ENCODE assay signal across 8 cellular contexts in the genomic region with DNA sequence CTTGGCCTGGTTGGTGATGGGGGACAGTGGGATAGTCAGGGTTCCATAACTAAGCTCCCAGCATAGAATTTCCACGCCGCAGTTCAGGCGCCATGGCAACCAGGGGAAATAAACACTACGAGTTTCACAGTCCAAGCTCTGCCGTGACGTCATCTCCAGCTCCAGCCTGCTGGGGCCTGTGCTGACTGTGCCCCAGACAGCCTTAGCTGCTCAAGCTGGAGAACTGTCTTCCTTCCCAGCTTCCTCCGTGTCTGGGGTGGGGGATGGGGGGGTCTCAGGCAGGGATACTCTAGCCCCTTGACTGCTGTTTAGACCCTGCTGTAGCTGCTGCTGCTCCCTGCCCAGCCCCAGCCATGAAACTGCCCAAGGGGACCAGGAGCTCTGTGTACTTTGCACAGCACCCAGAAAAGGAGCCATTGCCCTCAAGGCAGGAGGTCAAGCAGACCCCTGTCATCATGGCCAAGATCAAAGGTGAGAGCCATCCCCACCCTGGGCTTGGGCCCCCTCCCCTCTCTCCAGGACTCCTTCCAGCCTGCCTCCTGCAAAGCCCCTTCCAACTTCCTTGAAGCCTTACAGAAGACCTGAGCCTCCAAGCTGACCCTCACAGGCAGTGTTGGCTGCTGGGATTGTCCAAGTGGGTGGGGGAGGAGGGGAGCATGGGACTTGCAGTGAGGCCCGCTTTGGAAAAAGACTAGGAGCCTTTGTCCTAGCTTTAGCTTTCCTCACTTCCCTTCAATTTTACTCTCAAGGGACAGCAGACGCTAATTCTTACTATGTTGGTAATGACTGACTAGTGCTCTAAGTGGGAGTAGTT. TPM values are rescaled to one million over a fixed set of nuclear protein-coding genes. Genes with fewer than 3 reads are reported as not detected.
DNase-seq lines count a peak whose midpoint lies in the region; ATAC-seq, FAIRE-seq and TF ChIP-seq lines count a peak whose summit lies in the region.

No MANE protein-coding gene starts in this region.

- DNase-seq in GM04504 (ENCODE audit: low read depth) (peak; percentile 90), RWPE2 (ENCODE audit: low spot score) (peak; percentile 93), cerebellar cortex (ENCODE audit: low spot score) (peak; percentile 80), kidney (peak; percentile 96), small intestine (peak; percentile 95), NCI-H526 treated with DMSO at 0.1 percent for 48 hours (lab: John Stamatoyannopoulos, UW) (no peak)

- peaks cover 13% of the 10 kb centered on the region for H3K4me1 ChIP-seq in RWPE2 (ENCODE audit: insufficient read depth, poor library complexity, severe bottlenecking)
- peaks cover 8 to 15% of the 10 kb centered on the region in 2 donors for H3K4me1 ChIP-seq in kidney (ENCODE audit: control insufficient read depth in 1 of 2, insufficient read depth in 1 of 2, low read depth in 1 of 2, low read length in 2 of 2)
- H3K4me1 ChIP-seq in small intestine (ENCODE audit: control insufficient read depth in 2 of 2, insufficient read depth in 1 of 2, low read depth in 1 of 2, low read length in 1 of 2), result peaks cover 2 to 8% of the 10 kb centered on the region in 2 donors

- 21 to 26% (median 23%) methylated on average over 9 of the region's 9 CpGs for WGBS in small intestine, 3 donors

- H3K9me3 ChIP-seq in RWPE2 (ENCODE audit: severe bottlenecking), result no peaks in the 10 kb centered on the region
- H3K9me3 ChIP-seq in kidney (ENCODE audit: control insufficient read depth in 1 of 2, low read length in 2 of 2), result no peaks in the 10 kb centered on the region
- no peaks in the 10 kb centered on the region for H3K9me3 ChIP-seq in small intestine (ENCODE audit: control insufficient read depth, low read depth)

- ATAC-seq in HG03432 (IDR thresholded peaks at IDR 0.05; ENCODE audit: unreplicated experiment) (peak; percentile 60), RWPE2 (ENCODE audit: low read depth) (peak; percentile 87), HG03460 (IDR thresholded peaks at IDR 0.05; ENCODE audit: unreplicated experiment) (no peak)

- H3K4me3 ChIP-seq in RWPE2 (ENCODE audit: severe bottlenecking) (no peak overlapping the region), kidney (ENCODE audit: low read length in 2 of 2) (no peak overlapping the region), small intestine (ENCODE audit: low read depth in 1 of 2, low read length in 2 of 2) (no peak overlapping the region)

- H3K27ac ChIP-seq in RWPE2 (ENCODE audit: poor library complexity, severe bottlenecking) (no peak overlapping the region), kidney (ENCODE audit: low read depth in 2 of 2, low read length in 2 of 2) (peak overlapping the region; percentile 45 to 83), small intestine (ENCODE audit: low read depth in 1 of 2, low read length in 1 of 2) (peak overlapping the region; percentile 34 to 85)

- intact Hi-C loops in kidney (cut with DNase I), result no loop called here

- H3K36me3 ChIP-seq in RWPE2 (ENCODE audit: low read depth), result no peaks in the 10 kb centered on the region
- H3K36me3 ChIP-seq in kidney (ENCODE audit: control insufficient read depth in 1 of 2, insufficient read depth in 2 of 2, low read length in 2 of 2), result no peaks in the 10 kb centered on the region
- no peaks in the 10 kb centered on the region for H3K36me3 ChIP-seq in small intestine (ENCODE audit: control insufficient read depth in 2 of 2, insufficient read depth in 2 of 2, low read length in 2 of 2)

- H3K9ac ChIP-seq in kidney (ENCODE audit: low read length in 2 of 2), result peak overlapping the region; percentile 54 to 56

- FAIRE-seq in kidney (lab: Jason Lieb, UNC), result no peak
- FAIRE-seq in small intestine (lab: Jason Lieb, UNC), result no peak

- TF ChIP-seq CTCF in RWPE2 (IDR thresholded peaks at IDR 0.05; ENCODE audit: poor library complexity, severe bottlenecking) (no peak), kidney (IDR thresholded peaks at IDR 0.05; ENCODE audit: borderline replicate concordance, extremely low read depth, insufficient read depth) (no peak)

- H3K27me3 ChIP-seq in RWPE2 (ENCODE audit: insufficient read depth, poor library complexity, severe bottlenecking) (no peaks in the 10 kb centered on the region), small intestine (ENCODE audit: control insufficient read depth in 2 of 2, insufficient read depth in 2 of 2, low read length in 2 of 2) (no peaks in the 10 kb centered on the region)

RNA-seq across cellular contexts. Expression of a gene that starts 11.4 kb away (rescaled TPM):
- total RNA-seq in kidney, result 30.7 TPM
- 4.4 TPM for polyA plus RNA-seq in kidney (ENCODE audit: insufficient read depth, low read depth, low replicate concordance)
- polyA plus RNA-seq in small intestine, result 1 to 10 TPM in 1 of 3 donors, under 1 TPM in 2; 0.22 to 7.2 (median 0.54) TPM
